ENCODE assay signal across 2 cellular contexts in the genomic region with DNA sequence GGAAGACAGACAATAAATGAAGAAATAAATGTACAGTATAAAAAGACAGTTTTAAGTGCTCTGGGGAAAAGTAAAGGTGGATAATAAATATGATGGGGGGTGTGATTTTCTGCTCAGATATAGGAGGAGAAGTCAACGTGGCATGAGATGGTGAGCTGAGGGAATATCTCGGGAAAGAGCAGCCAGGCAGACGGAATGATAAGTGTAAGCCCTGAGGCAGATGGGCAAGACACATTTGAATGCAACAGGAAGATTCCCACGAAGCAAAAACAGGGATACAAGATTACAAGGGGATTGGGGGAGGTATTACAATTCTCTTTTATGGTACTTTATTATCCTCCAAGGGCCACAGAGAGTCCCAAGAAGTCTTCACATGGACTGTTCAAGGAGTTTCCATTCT.
TF ChIP-seq lines count a peak whose summit lies in the region.

No MANE protein-coding gene starts in this region.

TF ChIP-seq in A549, 52 proteins besides CTCF, POLR2A, EP300 and RAD21:
- TF ChIP-seq TP53 (CRISPR knock-in tag; IDR thresholded peaks at IDR 0.05), result no peak
TF ChIP-seq in A549: peak in this region for 0.

TF ChIP-seq in IMR-90, 13 proteins besides CTCF, POLR2A, EP300 and RAD21:
- TF ChIP-seq RFX5 (IDR thresholded peaks at IDR 0.05; ENCODE audit: low read depth, low read length), result no peak
- TF ChIP-seq MXI1 (IDR thresholded peaks at IDR 0.05; ENCODE audit: borderline replicate concordance, low read depth, low read length), result no peak
- TF ChIP-seq BHLHE40 (IDR thresholded peaks at IDR 0.05; ENCODE audit: low read depth, low read length), result no peak
- no peak for TF ChIP-seq CHD1 (IDR thresholded peaks at IDR 0.05; ENCODE audit: low read depth, low read length)
- TF ChIP-seq FOS (IDR thresholded peaks at IDR 0.05; ENCODE audit: low read depth, low read length), result no peak
- TF ChIP-seq CEBPB (IDR thresholded peaks at IDR 0.05; ENCODE audit: low read depth, low read length), result no peak
- no peak for TF ChIP-seq RCOR1 (IDR thresholded peaks at IDR 0.05; ENCODE audit: insufficient replicate concordance, low read length)
- no peak for TF ChIP-seq SMC3 (IDR thresholded peaks at IDR 0.05; ENCODE audit: low read depth, low read length)
- no peak for TF ChIP-seq NFE2L2 (IDR thresholded peaks at IDR 0.05; ENCODE audit: low read depth, low read length)
- TF ChIP-seq, protein P1, sequence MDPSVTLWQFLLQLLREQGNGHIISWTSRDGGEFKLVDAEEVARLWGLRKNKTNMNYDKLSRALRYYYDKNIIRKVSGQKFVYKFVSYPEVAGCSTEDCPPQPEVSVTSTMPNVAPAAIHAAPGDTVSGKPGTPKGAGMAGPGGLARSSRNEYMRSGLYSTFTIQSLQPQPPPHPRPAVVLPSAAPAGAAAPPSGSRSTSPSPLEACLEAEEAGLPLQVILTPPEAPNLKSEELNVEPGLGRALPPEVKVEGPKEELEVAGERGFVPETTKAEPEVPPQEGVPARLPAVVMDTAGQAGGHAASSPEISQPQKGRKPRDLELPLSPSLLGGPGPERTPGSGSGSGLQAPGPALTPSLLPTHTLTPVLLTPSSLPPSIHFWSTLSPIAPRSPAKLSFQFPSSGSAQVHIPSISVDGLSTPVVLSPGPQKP (IDR thresholded peaks at IDR 0.05; ENCODE audit: borderline replicate concordance, low read depth, low read length), result no peak
- TF ChIP-seq MAFK (IDR thresholded peaks at IDR 0.05; ENCODE audit: low read depth, low read length), result no peak
- TF ChIP-seq, protein P2, sequence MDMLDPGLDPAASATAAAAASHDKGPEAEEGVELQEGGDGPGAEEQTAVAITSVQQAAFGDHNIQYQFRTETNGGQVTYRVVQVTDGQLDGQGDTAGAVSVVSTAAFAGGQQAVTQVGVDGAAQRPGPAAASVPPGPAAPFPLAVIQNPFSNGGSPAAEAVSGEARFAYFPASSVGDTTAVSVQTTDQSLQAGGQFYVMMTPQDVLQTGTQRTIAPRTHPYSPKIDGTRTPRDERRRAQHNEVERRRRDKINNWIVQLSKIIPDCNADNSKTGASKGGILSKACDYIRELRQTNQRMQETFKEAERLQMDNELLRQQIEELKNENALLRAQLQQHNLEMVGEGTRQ (IDR thresholded peaks at IDR 0.05; ENCODE audit: low read depth, low read length), result no peak
- no peak for TF ChIP-seq MAZ (IDR thresholded peaks at IDR 0.05; ENCODE audit: borderline replicate concordance, low read depth, low read length)
